Comparison of ENCODE assay signal across 23 cellular contexts in the genomic region with DNA sequence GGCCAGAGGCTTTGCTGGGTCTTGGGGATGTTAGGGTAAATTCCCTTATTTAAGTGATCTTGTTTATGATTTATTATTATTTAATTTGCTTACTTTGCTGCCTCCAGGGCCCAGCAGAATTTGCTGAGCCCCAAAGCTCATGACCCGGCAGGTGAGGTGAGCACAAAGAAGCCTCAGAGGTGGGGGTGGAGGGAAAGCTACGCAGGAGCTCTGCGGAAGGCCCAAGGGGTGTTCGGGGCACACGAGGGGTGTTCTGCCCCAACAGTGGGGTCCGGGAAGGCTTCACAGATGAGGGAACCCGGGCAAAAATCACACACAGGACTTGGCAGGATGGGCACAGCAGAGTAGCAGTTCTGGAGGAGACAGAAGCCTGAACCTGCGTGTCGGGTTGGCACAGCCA. TPM values are rescaled to one million over a fixed set of nuclear protein-coding genes. Genes with fewer than 3 reads are reported as not detected.
A peak's percentile ranks its signal among the peaks of the same experiment; 100 is the strongest.
DNase-seq lines count a peak whose midpoint lies in the region; ATAC-seq, FAIRE-seq and TF ChIP-seq lines count a peak whose summit lies in the region.
"Had no signal": no experiment of that assay in that cellular context is flagged by ENCODE, and none has a peak within 500 bp of the region (broad histone marks: within the 10 kb centered on the region; RNA-seq: fewer than 3 reads in every experiment).

No MANE protein-coding gene starts in this region.

- FAIRE-seq in kidney (lab: Jason Lieb, UNC), result no peak
- FAIRE-seq: A549, D721Med, G401.6, GM12891, GM19239, H54 had no signal

- H3K36me3 ChIP-seq in kidney (ENCODE audit: control insufficient read depth in 1 of 2, insufficient read depth in 2 of 2, low read length in 2 of 2) (no peaks in the 10 kb centered on the region), osteoblast (ENCODE audit: insufficient read depth, low read length) (no peaks in the 10 kb centered on the region)

- DNase-seq in Right ventricle myocardium inferior (ENCODE audit: missing footprints) (peak; percentile 17), left ventricle myocardium superior (no peak), kidney (peak; percentile 46), osteoblast (ENCODE audit: insufficient read length, low spot score, missing footprints) (peak; percentile 66), NCI-H2196 treated with DMSO at 0.1 percent for 48 hours (lab: John Stamatoyannopoulos, UW; ENCODE audit: unreplicated experiment) (no peak), hepatic stellate cell (ENCODE audit: low spot score) (no peak)
- DNase-seq: AML-193; Caco-2; CD4-positive, alpha-beta T cell; GM23248; HCEC 1CT had no signal

- H3K9me3 ChIP-seq in kidney (ENCODE audit: control insufficient read depth in 1 of 2, low read length in 2 of 2) (no peaks in the 10 kb centered on the region), osteoblast (ENCODE audit: low read depth, low read length) (no peaks in the 10 kb centered on the region)

- H3K4me1 ChIP-seq in kidney (ENCODE audit: control insufficient read depth in 1 of 2, insufficient read depth in 1 of 2, low read depth in 1 of 2, low read length in 2 of 2) (peaks cover 0 to 4% of the 10 kb centered on the region in 2 donors), osteoblast (ENCODE audit: insufficient read depth, low read length) (no peaks in the 10 kb centered on the region)

- no peak overlapping the region for H3K4me2 ChIP-seq in osteoblast (ENCODE audit: insufficient read depth, low read length)
- H3K4me2 ChIP-seq: A549 had no signal

- H3K4me3 ChIP-seq in kidney (ENCODE audit: low read length in 2 of 2) (no peak overlapping the region), osteoblast (ENCODE audit: insufficient read depth, low read length) (no peak overlapping the region)
- H3K4me3 ChIP-seq: A549, GM23248 had no signal

- no peaks in the 10 kb centered on the region for H3K27me3 ChIP-seq in osteoblast (ENCODE audit: insufficient read depth, low read length)

- H2AFZ ChIP-seq in osteoblast (ENCODE audit: low read length), result no peak overlapping the region
- H2AFZ ChIP-seq: GM23248 had no signal

- intact Hi-C loops in Right ventricle myocardium inferior (cut with DNase I), result no loop called here
- intact Hi-C loops in left ventricle myocardium superior (cut with micrococcal nuclease), result no loop called here
- intact Hi-C loops in kidney (cut with DNase I), result no loop called here

- H3K27ac ChIP-seq in kidney (ENCODE audit: low read depth in 2 of 2, low read length in 2 of 2) (no peak overlapping the region), osteoblast (ENCODE audit: low read depth, low read length) (no peak overlapping the region)
- H3K27ac ChIP-seq: 22Rv1, A549, C4-2B, GM23248, HL-60 had no signal

- no peak overlapping the region for H3K9ac ChIP-seq in kidney (ENCODE audit: low read length in 2 of 2)
- H3K9ac ChIP-seq: GM23248 had no signal

- no peaks in the 10 kb centered on the region for H4K20me1 ChIP-seq in osteoblast (ENCODE audit: insufficient read depth, low read length)

- no peak for TF ChIP-seq CTCF in kidney (IDR thresholded peaks at IDR 0.05; ENCODE audit: borderline replicate concordance, extremely low read depth, insufficient read depth)
- TF ChIP-seq CTCF in osteoblast (IDR thresholded peaks at IDR 0.05; ENCODE audit: extremely low read depth, low read depth, low read length), result no peak

- no peaks in the 10 kb centered on the region for H3K79me2 ChIP-seq in osteoblast (ENCODE audit: insufficient read depth, low read length)

- ATAC-seq in Right ventricle myocardium inferior (no peak), left ventricle myocardium superior (no peak), HG02610 (IDR thresholded peaks at IDR 0.05; ENCODE audit: unreplicated experiment) (no peak)
- ATAC-seq: A549 had no signal

RNA-seq across cellular contexts. Expression of a gene that starts 6.7 kb away (rescaled TPM):
- 0.08 TPM for total RNA-seq in Right ventricle myocardium inferior
- total RNA-seq in left ventricle myocardium superior, result not detected
- not detected for total RNA-seq in kidney
- not detected for polyA plus RNA-seq in kidney (ENCODE audit: insufficient read depth, low read depth, low replicate concordance)
- not detected in 2 replicates for total RNA-seq in osteoblast
- total RNA-seq: Caco-2; CD4-positive, alpha-beta T cell; GM23248; HT1080 had no signal
- polyA plus RNA-seq: BJ, GM23248 had no signal

Comparison
In these comparisons a context has a peak if more than half of its experiments do, and no peak if none do; other contexts are left out.
1. DNase-seq: peak in Right ventricle myocardium inferior (single experiment), kidney (single experiment) and osteoblast (single experiment); none in left ventricle myocardium superior (single experiment), NCI-H2196 treated with DMSO at 0.1 percent for 48 hours (single experiment) and hepatic stellate cell (single experiment).